In genomic region chr1:204478166-204478899, GRCh38 we compare ENCODE assay signal across 13 cellular contexts. TPM values are rescaled to one million over a fixed set of nuclear protein-coding genes. Genes with fewer than 3 reads are reported as not detected.
A peak's percentile ranks its signal among the peaks of the same experiment; 100 is the strongest.
DNase-seq lines count a peak whose midpoint lies in the region; ATAC-seq and TF ChIP-seq lines count a peak whose summit lies in the region.
"Had no signal": no experiment of that assay in that cellular context is flagged by ENCODE, and none has a peak within 500 bp of the region (broad histone marks: within the 10 kb centered on the region; RNA-seq: fewer than 3 reads in every experiment).

No MANE protein-coding gene starts in this region.

- POLR2A ChIA-PET in WTC11 (lab: Charles Lee) = interaction anchor here (1.1 to 1.2 kb wide), 2 partner anchors 16 to 38 kb away, joined by 3 to 4 read pairs; partner anchors contain the start of genes MDM4 and PIK3C2B

- TF ChIP-seq CTCF in WTC11 (IDR thresholded peaks at IDR 0.05) (no peak), tibial artery (IDR thresholded peaks at IDR 0.05) (no peak), mesothelial cell of epicardium (IDR thresholded peaks at IDR 0.05; ENCODE audit: unreplicated experiment) (no peak)

- no peak for DNase-seq in activated naive CD8-positive, alpha-beta T cell treated with anti-CD3 and anti-CD28 coated beads for 36 hours
- DNase-seq in activated naive CD8-positive, alpha-beta T cell treated with anti-CD3 and anti-CD28 coated beads, Interleukin-2, amount 50 U/mL, for 24 hours = no peak
- DNase-seq in WTC11 (ENCODE audit: low spot score) (no peak), left kidney (ENCODE audit: low read depth, low spot score) (peak; percentile 76), tibial artery (no peak), dermis blood vessel endothelial cell (no peak), mesothelial cell of epicardium (ENCODE audit: low spot score in 2 of 2, unreplicated experiment in 2 of 2) (no peak)
- DNase-seq: GF-D8; NCI-H187 treated with DMSO at 0.1 percent for 48 hours; stimulated activated naive CD4-positive, alpha-beta T cell treated with Interleukin-2 at 50 U/mL for 16 hours had no signal

- H3K36me3 Mint-ChIP-seq in activated naive CD8-positive, alpha-beta T cell treated with anti-CD3 and anti-CD28 coated beads for 36 hours = no peaks in the 10 kb centered on the region
- H3K36me3 Mint-ChIP-seq in activated naive CD8-positive, alpha-beta T cell treated with anti-CD3 and anti-CD28 coated beads, Interleukin-2, amount 50 U/mL, for 24 hours (ENCODE audit: low read depth) = peaks cover 1% of the 10 kb centered on the region
- H3K36me3 Mint-ChIP-seq in WTC11 = no peaks in the 10 kb centered on the region
- H3K36me3 Mint-ChIP-seq in mesothelial cell of epicardium = no peaks in the 10 kb centered on the region

- H3K4me3 ChIP-seq in tibial artery = no peak overlapping the region

- H3K9me3 Mint-ChIP-seq in activated naive CD8-positive, alpha-beta T cell treated with anti-CD3 and anti-CD28 coated beads for 36 hours = no peaks in the 10 kb centered on the region
- H3K9me3 Mint-ChIP-seq in activated naive CD8-positive, alpha-beta T cell treated with anti-CD3 and anti-CD28 coated beads, Interleukin-2, amount 50 U/mL, for 24 hours = no peaks in the 10 kb centered on the region
- H3K9me3 Mint-ChIP-seq in WTC11 (no peaks in the 10 kb centered on the region), mesothelial cell of epicardium (no peaks in the 10 kb centered on the region)
- H3K9me3 Mint-ChIP-seq: brain had no signal

- H3K27ac Mint-ChIP-seq in activated naive CD8-positive, alpha-beta T cell treated with anti-CD3 and anti-CD28 coated beads for 36 hours = peak overlapping the region; percentile 11
- no peak overlapping the region for H3K27ac Mint-ChIP-seq in activated naive CD8-positive, alpha-beta T cell treated with anti-CD3 and anti-CD28 coated beads, Interleukin-2, amount 50 U/mL, for 24 hours
- H3K27ac Mint-ChIP-seq in WTC11 (0 out of 2 replicates have a peak overlapping the region, but pooled peaks have one; percentile 8), mesothelial cell of epicardium (no peak overlapping the region)

- H3K4me1 ChIP-seq in tibial artery = peaks cover 5 to 74% (median 56%) of the 10 kb centered on the region in 4 donors

- H3K27me3 ChIP-seq in tibial artery = no peaks in the 10 kb centered on the region

- H3K36me3 ChIP-seq in tibial artery = no peaks in the 10 kb centered on the region

- peaks cover 54% of the 10 kb centered on the region for H3K4me1 Mint-ChIP-seq in activated naive CD8-positive, alpha-beta T cell treated with anti-CD3 and anti-CD28 coated beads for 36 hours
- H3K4me1 Mint-ChIP-seq in activated naive CD8-positive, alpha-beta T cell treated with anti-CD3 and anti-CD28 coated beads, Interleukin-2, amount 50 U/mL, for 24 hours = peaks cover 59% of the 10 kb centered on the region
- peaks cover 68% of the 10 kb centered on the region for H3K4me1 Mint-ChIP-seq in WTC11
- H3K4me1 Mint-ChIP-seq in mesothelial cell of epicardium = peaks cover 32% of the 10 kb centered on the region

- no peaks in the 10 kb centered on the region for H3K27me3 Mint-ChIP-seq in activated naive CD8-positive, alpha-beta T cell treated with anti-CD3 and anti-CD28 coated beads for 36 hours
- no peaks in the 10 kb centered on the region for H3K27me3 Mint-ChIP-seq in activated naive CD8-positive, alpha-beta T cell treated with anti-CD3 and anti-CD28 coated beads, Interleukin-2, amount 50 U/mL, for 24 hours
- no peaks in the 10 kb centered on the region; the same call in 1 of the 2 replicates for H3K27me3 Mint-ChIP-seq in WTC11 (ENCODE audit: low read depth)
- H3K27me3 Mint-ChIP-seq in mesothelial cell of epicardium (ENCODE audit: low read depth) = no peaks in the 10 kb centered on the region
- H3K27me3 Mint-ChIP-seq: brain had no signal

- H3K4me3 Mint-ChIP-seq in activated naive CD8-positive, alpha-beta T cell treated with anti-CD3 and anti-CD28 coated beads for 36 hours = no peak overlapping the region
- no peak overlapping the region for H3K4me3 Mint-ChIP-seq in activated naive CD8-positive, alpha-beta T cell treated with anti-CD3 and anti-CD28 coated beads, Interleukin-2, amount 50 U/mL, for 24 hours
- H3K4me3 Mint-ChIP-seq in WTC11 (no peak overlapping the region), mesothelial cell of epicardium (no peak overlapping the region)

- ATAC-seq in activated naive CD8-positive, alpha-beta T cell treated with anti-CD3 and anti-CD28 coated beads, Interleukin-2, amount 50 U/mL, for 24 hours = no peak
- no peak for ATAC-seq in WTC11
- ATAC-seq in GM18498 (IDR thresholded peaks at IDR 0.05; ENCODE audit: unreplicated experiment) = no peak

- intact Hi-C loops in tibial artery (cut with DNase I; ENCODE audit: low total_unique reads) = no loop called here

- H3K9me3 ChIP-seq in tibial artery = no peaks in the 10 kb centered on the region

- CTCF ChIA-PET in WTC11 (lab: Charles Lee) = interaction anchor here (1.0 to 6.2 kb wide), 13 partner anchors 12 to 329 kb away, joined by 3 to 130 read pairs (median 7); partner anchors contain the start of genes GOLT1A, MDM4 and PIK3C2B

- peak overlapping the region; percentile 23 to 27 for H3K27ac ChIP-seq in tibial artery
- H3K27ac ChIP-seq: RWPE1 had no signal

TF ChIP-seq in WTC11, 78 proteins besides CTCF, POLR2A, EP300 and RAD21:
- TF ChIP-seq HMGA2 (CRISPR knock-in tag; IDR thresholded peaks at IDR 0.05) (no peak), OVOL2 (CRISPR knock-in tag; IDR thresholded peaks at IDR 0.05; ENCODE audit: borderline replicate concordance) (no peak)

RNA-seq across cellular contexts. Expression of gene PIK3C2B, which starts 16.3 kb away (rescaled TPM):
- 10 to 100 TPM; 21.3 to 21.5 TPM for total RNA-seq in activated naive CD8-positive, alpha-beta T cell treated with anti-CD3 and anti-CD28 coated beads for 36 hours
- total RNA-seq in WTC11 (2021) (20.8 to 27.7 TPM (median 22.6 TPM) in 3 replicates), dermis blood vessel endothelial cell (29.3 and 37.3 TPM in 2 replicates), mesothelial cell of epicardium (36.3 to 39.6 TPM (median 39.5 TPM) in 3 replicates)

RNA-seq across cellular contexts. Expression of gene MDM4, which starts 37.9 kb away (rescaled TPM):
- 10 to 100 TPM; 64.3 to 75.6 TPM for total RNA-seq in activated naive CD8-positive, alpha-beta T cell treated with anti-CD3 and anti-CD28 coated beads for 36 hours
- total RNA-seq in WTC11 (2021) (73.5 to 76.2 TPM (median 74.1 TPM) in 3 replicates), dermis blood vessel endothelial cell (19.3 and 30.8 TPM in 2 replicates), mesothelial cell of epicardium (132 to 154 TPM (median 136 TPM) in 3 replicates)

Comparison
In these comparisons a context has a peak if more than half of its experiments do, and no peak if none do; other contexts are left out.
1. H3K27ac Mint-ChIP-seq: peak in activated naive CD8-positive, alpha-beta T cell treated with anti-CD3 and anti-CD28 coated beads for 36 hours (single experiment) and WTC11 (single experiment); none in activated naive CD8-positive, alpha-beta T cell treated with anti-CD3 and anti-CD28 coated beads, Interleukin-2, amount 50 U/mL, for 24 hours (single experiment) and mesothelial cell of epicardium (single experiment).